1 cellular context compared by ENCODE assay signal in genomic region chr6:139533573-139534471, GRCh38.
A peak's percentile ranks its signal among the peaks of the same experiment; 100 is the strongest.
TF ChIP-seq lines count a peak whose summit lies in the region.

No MANE protein-coding gene starts in this region.

TF ChIP-seq in K562, 482 proteins besides CTCF, POLR2A, EP300 and RAD21 (continued from another document and continues in another):
- peak; percentile 71; the same call in 1 of the 2 replicates for TF ChIP-seq ZFP91 (CRISPR knock-in tag; IDR thresholded peaks at IDR 0.05)
- peak; percentile 36; the same call in 1 of the 2 replicates for TF ChIP-seq RNF2 (IDR thresholded peaks at IDR 0.05)
- peak; percentile 81 for TF ChIP-seq ARID1B (IDR thresholded peaks at IDR 0.05)
- peak; percentile 81 for TF ChIP-seq TAL1 (IDR thresholded peaks at IDR 0.05)
- TF ChIP-seq SMC3 (conservative IDR thresholded peaks at IDR 0.05; ENCODE audit: insufficient read depth, low read depth, low read length), result 0 out of 2 replicates have a peak, but pooled peaks have one; percentile 9
- TF ChIP-seq RFX1 (IDR thresholded peaks at IDR 0.05), result no peak
- peak; percentile 83 for TF ChIP-seq CXXC5 (CRISPR knock-in tag; IDR thresholded peaks at IDR 0.05)
- peak; percentile 84 for TF ChIP-seq CBFA2T2 (conservative IDR thresholded peaks at IDR 0.05)
- no peak for TF ChIP-seq HMGN3 (IDR thresholded peaks at IDR 0.05; ENCODE audit: borderline replicate concordance, extremely low read depth, insufficient read length, low read depth, low read length)
- peak; percentile 56 for TF ChIP-seq SOX6 (IDR thresholded peaks at IDR 0.05)
- TF ChIP-seq, protein P1, sequence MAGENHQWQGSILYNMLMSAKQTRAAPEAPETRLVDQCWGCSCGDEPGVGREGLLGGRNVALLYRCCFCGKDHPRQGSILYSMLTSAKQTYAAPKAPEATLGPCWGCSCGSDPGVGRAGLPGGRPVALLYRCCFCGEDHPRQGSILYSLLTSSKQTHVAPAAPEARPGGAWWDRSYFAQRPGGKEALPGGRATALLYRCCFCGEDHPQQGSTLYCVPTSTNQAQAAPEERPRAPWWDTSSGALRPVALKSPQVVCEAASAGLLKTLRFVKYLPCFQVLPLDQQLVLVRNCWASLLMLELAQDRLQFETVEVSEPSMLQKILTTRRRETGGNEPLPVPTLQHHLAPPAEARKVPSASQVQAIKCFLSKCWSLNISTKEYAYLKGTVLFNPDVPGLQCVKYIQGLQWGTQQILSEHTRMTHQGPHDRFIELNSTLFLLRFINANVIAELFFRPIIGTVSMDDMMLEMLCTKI (IDR thresholded peaks at IDR 0.05; ENCODE audit: partially characterized antibody), result no peak
- no peak for TF ChIP-seq CEBPG (CRISPR knock-in tag; IDR thresholded peaks at IDR 0.05)
- TF ChIP-seq CEBPG (tag; conservative IDR thresholded peaks at IDR 0.05 in 1 of 2, IDR thresholded peaks at IDR 0.05 in 1 of 2), result peak in 1 of 2 experiments; percentile 81; a peak in 2 of 4 replicates
- TF ChIP-seq CREB5 (CRISPR knock-in tag; IDR thresholded peaks at IDR 0.05), result no peak
- TF ChIP-seq ZBTB2 (IDR thresholded peaks at IDR 0.05), result 0 out of 2 replicates have a peak, but pooled peaks have one; percentile 62
- TF ChIP-seq YY1 (IDR thresholded peaks at IDR 0.05; ENCODE audit: borderline replicate concordance in 1 of 3, control insufficient read depth in 1 of 3, extremely low read depth in 1 of 3, insufficient read depth in 3 of 3, insufficient read length in 1 of 3, insufficient replicate concordance in 2 of 3, low read depth in 1 of 3, low read length in 2 of 3), result peak in 1 of 3 experiments; percentile 60
- TF ChIP-seq KDM5B (IDR thresholded peaks at IDR 0.05; ENCODE audit: insufficient replicate concordance, low read depth, low read length), result no peak
- peak in 1 of 2 experiments; percentile 68; a peak in 1 of 4 replicates for TF ChIP-seq RCOR1 (IDR thresholded peaks at IDR 0.05; ENCODE audit: borderline replicate concordance in 1 of 2, low read depth in 2 of 2, low read length in 2 of 2)
- TF ChIP-seq NCOA4 (IDR thresholded peaks at IDR 0.05; ENCODE audit: partially characterized antibody), result peak; percentile 26
- peak; percentile 71 for TF ChIP-seq HNRNPLL (IDR thresholded peaks at IDR 0.05; ENCODE audit: low read depth, low read length, poor library complexity, severe bottlenecking)
- TF ChIP-seq VEZF1 (CRISPR knock-in tag; IDR thresholded peaks at IDR 0.05), result peak; percentile 53
- TF ChIP-seq CREB1 (IDR thresholded peaks at IDR 0.05), result peak; percentile 57; the same call in 1 of the 2 replicates
- 0 out of 2 replicates have a peak, but pooled peaks have one; percentile 12 for TF ChIP-seq CREB1 (CRISPR knock-in tag; IDR thresholded peaks at IDR 0.05)
- TF ChIP-seq NCOA2 (IDR thresholded peaks at IDR 0.05; ENCODE audit: partially characterized antibody in 2 of 2), result no peak
- peak; percentile 83 for TF ChIP-seq TEAD4 (IDR thresholded peaks at IDR 0.05; ENCODE audit: low read length)
- no peak for TF ChIP-seq TEAD4 (CRISPR knock-in tag; IDR thresholded peaks at IDR 0.05; ENCODE audit: borderline replicate concordance)
- peak; percentile 57 for TF ChIP-seq TBP (optimal IDR thresholded peaks at IDR 0.05; ENCODE audit: low read depth, low read length)
- TF ChIP-seq FOXJ2 (tag; IDR thresholded peaks at IDR 0.05), result peak; percentile 42
- TF ChIP-seq ZZZ3 (IDR thresholded peaks at IDR 0.05), result no peak
- TF ChIP-seq COPS2 (conservative IDR thresholded peaks at IDR 0.05), result no peak
- no peak for TF ChIP-seq SMAD1 (IDR thresholded peaks at IDR 0.05; ENCODE audit: low read depth, low read length, partially characterized antibody)
- TF ChIP-seq MAFG (tag; conservative IDR thresholded peaks at IDR 0.05), result peak; percentile 86
- 0 out of 4 replicates have a peak, but pooled peaks of 1 of the 2 experiments have one; percentile 39 for TF ChIP-seq ZNF318 (IDR thresholded peaks at IDR 0.05; ENCODE audit: borderline replicate concordance in 1 of 2, low read depth in 1 of 2)
- no peak for TF ChIP-seq MEIS2 (IDR thresholded peaks at IDR 0.05; ENCODE audit: partially characterized antibody)
- TF ChIP-seq GATAD2B (IDR thresholded peaks at IDR 0.05; ENCODE audit: borderline replicate concordance), result peak; percentile 64
- TF ChIP-seq, protein P2, sequence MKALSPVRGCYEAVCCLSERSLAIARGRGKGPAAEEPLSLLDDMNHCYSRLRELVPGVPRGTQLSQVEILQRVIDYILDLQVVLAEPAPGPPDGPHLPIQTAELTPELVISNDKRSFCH (CRISPR knock-in tag; IDR thresholded peaks at IDR 0.05), result no peak
- TF ChIP-seq, protein P2 (tag; IDR thresholded peaks at IDR 0.05), result 0 out of 2 replicates have a peak, but pooled peaks have one; percentile 25
- TF ChIP-seq ZNF197 (CRISPR knock-in tag; IDR thresholded peaks at IDR 0.05; ENCODE audit: low read depth), result 0 out of 2 replicates have a peak, but pooled peaks have one; percentile 24
- TF ChIP-seq NFRKB (IDR thresholded peaks at IDR 0.05; ENCODE audit: low read depth), result peak; percentile 62; the same call in 1 of the 2 replicates
- no peak for TF ChIP-seq PHF21A (IDR thresholded peaks at IDR 0.05; ENCODE audit: borderline replicate concordance, low read depth)
- TF ChIP-seq ELF1 (tag; IDR thresholded peaks at IDR 0.05), result peak; percentile 50; the same call in 1 of the 2 replicates
- 0 out of 4 replicates have a peak, but pooled peaks of 1 of the 2 experiments have one; percentile 4 for TF ChIP-seq MAZ (CRISPR knock-in tag; conservative IDR thresholded peaks at IDR 0.05 in 1 of 2, IDR thresholded peaks at IDR 0.05 in 1 of 2)
- peak; percentile 84 for TF ChIP-seq GATAD2A (IDR thresholded peaks at IDR 0.05)
- TF ChIP-seq MAFK (IDR thresholded peaks at IDR 0.05; ENCODE audit: low read length), result peak; percentile 67; the same call in 1 of the 2 replicates
- TF ChIP-seq FOXK1 (CRISPR knock-in tag; IDR thresholded peaks at IDR 0.05; ENCODE audit: borderline replicate concordance), result no peak
- peak; percentile 57; the same call in 1 of the 2 replicates for TF ChIP-seq ZNF584 (CRISPR knock-in tag; IDR thresholded peaks at IDR 0.05; ENCODE audit: low read depth)
- TF ChIP-seq ZNF740 (CRISPR knock-in tag; IDR thresholded peaks at IDR 0.05), result no peak
- no peak for TF ChIP-seq ZNF740 (tag; IDR thresholded peaks at IDR 0.05)
